ENCODE assay signal across 1 cellular context in the genomic region with DNA sequence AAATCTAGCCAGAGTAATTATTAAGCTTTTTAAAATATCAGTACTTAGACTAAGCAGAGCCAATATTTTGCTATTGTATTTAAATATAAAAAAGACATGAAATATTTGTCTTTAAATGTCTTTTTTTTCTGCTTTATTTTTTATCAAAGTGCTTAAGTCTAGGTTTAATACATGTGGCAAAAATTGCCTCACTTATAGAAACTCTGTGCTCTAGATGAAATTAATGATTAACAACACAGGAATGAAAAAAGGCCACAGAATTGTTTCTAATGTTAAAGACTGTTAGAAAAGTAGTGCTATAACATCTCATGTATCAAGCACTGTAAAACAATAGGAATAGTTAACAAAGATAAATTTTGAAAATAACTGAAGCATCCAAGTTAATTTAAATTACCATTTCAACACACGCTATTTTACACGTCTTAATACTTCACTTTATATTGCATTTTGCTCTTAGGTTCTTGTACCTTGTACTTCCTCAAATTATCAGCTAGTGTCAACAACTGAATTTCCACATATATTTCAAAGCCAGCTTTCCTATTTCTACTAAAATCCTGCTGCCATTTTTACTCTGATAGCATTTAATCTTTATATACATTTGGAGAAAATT.
TF ChIP-seq lines count a peak whose summit lies in the region.

No MANE protein-coding gene starts in this region.

TF ChIP-seq in HepG2, 621 proteins besides CTCF, POLR2A, EP300 and RAD21 (continued from another document and continues in another):
- TF ChIP-seq, protein P1, sequence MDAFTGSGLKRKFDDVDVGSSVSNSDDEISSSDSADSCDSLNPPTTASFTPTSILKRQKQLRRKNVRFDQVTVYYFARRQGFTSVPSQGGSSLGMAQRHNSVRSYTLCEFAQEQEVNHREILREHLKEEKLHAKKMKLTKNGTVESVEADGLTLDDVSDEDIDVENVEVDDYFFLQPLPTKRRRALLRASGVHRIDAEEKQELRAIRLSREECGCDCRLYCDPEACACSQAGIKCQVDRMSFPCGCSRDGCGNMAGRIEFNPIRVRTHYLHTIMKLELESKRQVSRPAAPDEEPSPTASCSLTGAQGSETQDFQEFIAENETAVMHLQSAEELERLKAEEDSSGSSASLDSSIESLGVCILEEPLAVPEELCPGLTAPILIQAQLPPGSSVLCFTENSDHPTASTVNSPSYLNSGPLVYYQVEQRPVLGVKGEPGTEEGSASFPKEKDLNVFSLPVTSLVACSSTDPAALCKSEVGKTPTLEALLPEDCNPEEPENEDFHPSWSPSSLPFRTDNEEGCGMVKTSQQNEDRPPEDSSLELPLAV (CRISPR knock-in tag; conservative IDR thresholded peaks at IDR 0.05; ENCODE audit: low read depth): no peak
- TF ChIP-seq SOX6 (IDR thresholded peaks at IDR 0.05) (no peak), SOX6 (CRISPR knock-in tag; IDR thresholded peaks at IDR 0.05) (no peak), ZBTB7B (CRISPR knock-in tag; IDR thresholded peaks at IDR 0.05) (no peak), ESRRA (CRISPR knock-in tag; IDR thresholded peaks at IDR 0.05; ENCODE audit: low read depth) (no peak), MIXL1 (CRISPR knock-in tag; IDR thresholded peaks at IDR 0.05) (peak; percentile 73), ZNF354B (CRISPR knock-in tag; IDR thresholded peaks at IDR 0.05) (no peak), RFX5 (IDR thresholded peaks at IDR 0.05; ENCODE audit: low read depth, low read length) (no peak), CCDC6 (CRISPR knock-in tag; IDR thresholded peaks at IDR 0.05) (no peak), U2AF2 (IDR thresholded peaks at IDR 0.05; ENCODE audit: low read depth, low read length) (no peak), NCOA2 (CRISPR knock-in tag; IDR thresholded peaks at IDR 0.05) (peak; percentile 64), STAT5B (CRISPR knock-in tag; IDR thresholded peaks at IDR 0.05) (no peak), HNRNPUL1 (IDR thresholded peaks at IDR 0.05; ENCODE audit: low read depth, low read length) (peak; percentile 96), ZNF772 (CRISPR knock-in tag; IDR thresholded peaks at IDR 0.05) (no peak), PAWR (CRISPR knock-in tag; IDR thresholded peaks at IDR 0.05; ENCODE audit: borderline replicate concordance) (no peak), PAX8 (CRISPR knock-in tag; IDR thresholded peaks at IDR 0.05; ENCODE audit: borderline replicate concordance) (no peak), SRSF4 (IDR thresholded peaks at IDR 0.05; ENCODE audit: low read depth, low read length, poor library complexity, severe bottlenecking) (no peak), ZNF780A (CRISPR knock-in tag; IDR thresholded peaks at IDR 0.05) (no peak), ZNF205 (CRISPR knock-in tag; IDR thresholded peaks at IDR 0.05) (no peak), ZNF547 (CRISPR knock-in tag; IDR thresholded peaks at IDR 0.05) (no peak), SIN3A (IDR thresholded peaks at IDR 0.05; ENCODE audit: borderline replicate concordance, low read depth, low read length) (no peak), ZNF543 (CRISPR knock-in tag; IDR thresholded peaks at IDR 0.05) (no peak), DMAP1 (CRISPR knock-in tag; IDR thresholded peaks at IDR 0.05) (no peak), BCL6 (CRISPR knock-in tag; IDR thresholded peaks at IDR 0.05) (0 out of 2 replicates have a peak, but pooled peaks have one; percentile 11), FOXA3 (CRISPR knock-in tag; IDR thresholded peaks at IDR 0.05) (peak; percentile 77), KLF16 (CRISPR knock-in tag; IDR thresholded peaks at IDR 0.05) (no peak), ASH2L (IDR thresholded peaks at IDR 0.05; ENCODE audit: insufficient read length, low read depth, low read length) (peak; percentile 82), HOXD1 (CRISPR knock-in tag; IDR thresholded peaks at IDR 0.05) (no peak), ZNF83 (CRISPR knock-in tag; IDR thresholded peaks at IDR 0.05; ENCODE audit: borderline replicate concordance) (no peak), TAF1 (CRISPR knock-in tag; IDR thresholded peaks at IDR 0.05) (no peak), ELF1 (CRISPR knock-in tag; IDR thresholded peaks at IDR 0.05) (no peak), ZNF235 (CRISPR knock-in tag; IDR thresholded peaks at IDR 0.05; ENCODE audit: borderline replicate concordance) (no peak), NRL (CRISPR knock-in tag; IDR thresholded peaks at IDR 0.05; ENCODE audit: borderline replicate concordance) (no peak), PAF1 (CRISPR knock-in tag; IDR thresholded peaks at IDR 0.05) (no peak)
- TF ChIP-seq, protein P2, sequence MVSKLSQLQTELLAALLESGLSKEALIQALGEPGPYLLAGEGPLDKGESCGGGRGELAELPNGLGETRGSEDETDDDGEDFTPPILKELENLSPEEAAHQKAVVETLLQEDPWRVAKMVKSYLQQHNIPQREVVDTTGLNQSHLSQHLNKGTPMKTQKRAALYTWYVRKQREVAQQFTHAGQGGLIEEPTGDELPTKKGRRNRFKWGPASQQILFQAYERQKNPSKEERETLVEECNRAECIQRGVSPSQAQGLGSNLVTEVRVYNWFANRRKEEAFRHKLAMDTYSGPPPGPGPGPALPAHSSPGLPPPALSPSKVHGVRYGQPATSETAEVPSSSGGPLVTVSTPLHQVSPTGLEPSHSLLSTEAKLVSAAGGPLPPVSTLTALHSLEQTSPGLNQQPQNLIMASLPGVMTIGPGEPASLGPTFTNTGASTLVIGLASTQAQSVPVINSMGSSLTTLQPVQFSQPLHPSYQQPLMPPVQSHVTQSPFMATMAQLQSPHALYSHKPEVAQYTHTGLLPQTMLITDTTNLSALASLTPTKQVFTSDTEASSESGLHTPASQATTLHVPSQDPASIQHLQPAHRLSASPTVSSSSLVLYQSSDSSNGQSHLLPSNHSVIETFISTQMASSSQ (IDR thresholded peaks at IDR 0.05; ENCODE audit: low read depth): peak; percentile 79
- TF ChIP-seq, protein P2 (CRISPR knock-in tag; IDR thresholded peaks at IDR 0.05; ENCODE audit: borderline replicate concordance): peak; percentile 47; the same call in 1 of the 2 replicates
- TF ChIP-seq, protein P3, sequence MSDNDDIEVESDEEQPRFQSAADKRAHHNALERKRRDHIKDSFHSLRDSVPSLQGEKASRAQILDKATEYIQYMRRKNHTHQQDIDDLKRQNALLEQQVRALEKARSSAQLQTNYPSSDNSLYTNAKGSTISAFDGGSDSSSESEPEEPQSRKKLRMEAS (IDR thresholded peaks at IDR 0.05): no peak
- TF ChIP-seq, protein P4, sequence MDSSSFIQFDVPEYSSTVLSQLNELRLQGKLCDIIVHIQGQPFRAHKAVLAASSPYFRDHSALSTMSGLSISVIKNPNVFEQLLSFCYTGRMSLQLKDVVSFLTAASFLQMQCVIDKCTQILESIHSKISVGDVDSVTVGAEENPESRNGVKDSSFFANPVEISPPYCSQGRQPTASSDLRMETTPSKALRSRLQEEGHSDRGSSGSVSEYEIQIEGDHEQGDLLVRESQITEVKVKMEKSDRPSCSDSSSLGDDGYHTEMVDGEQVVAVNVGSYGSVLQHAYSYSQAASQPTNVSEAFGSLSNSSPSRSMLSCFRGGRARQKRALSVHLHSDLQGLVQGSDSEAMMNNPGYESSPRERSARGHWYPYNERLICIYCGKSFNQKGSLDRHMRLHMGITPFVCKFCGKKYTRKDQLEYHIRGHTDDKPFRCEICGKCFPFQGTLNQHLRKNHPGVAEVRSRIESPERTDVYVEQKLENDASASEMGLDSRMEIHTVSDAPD (CRISPR knock-in tag; IDR thresholded peaks at IDR 0.05): no peak
- TF ChIP-seq, protein P5, sequence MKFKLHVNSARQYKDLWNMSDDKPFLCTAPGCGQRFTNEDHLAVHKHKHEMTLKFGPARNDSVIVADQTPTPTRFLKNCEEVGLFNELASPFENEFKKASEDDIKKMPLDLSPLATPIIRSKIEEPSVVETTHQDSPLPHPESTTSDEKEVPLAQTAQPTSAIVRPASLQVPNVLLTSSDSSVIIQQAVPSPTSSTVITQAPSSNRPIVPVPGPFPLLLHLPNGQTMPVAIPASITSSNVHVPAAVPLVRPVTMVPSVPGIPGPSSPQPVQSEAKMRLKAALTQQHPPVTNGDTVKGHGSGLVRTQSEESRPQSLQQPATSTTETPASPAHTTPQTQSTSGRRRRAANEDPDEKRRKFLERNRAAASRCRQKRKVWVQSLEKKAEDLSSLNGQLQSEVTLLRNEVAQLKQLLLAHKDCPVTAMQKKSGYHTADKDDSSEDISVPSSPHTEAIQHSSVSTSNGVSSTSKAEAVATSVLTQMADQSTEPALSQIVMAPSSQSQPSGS (CRISPR knock-in tag; IDR thresholded peaks at IDR 0.05): no peak
- TF ChIP-seq, protein P6, sequence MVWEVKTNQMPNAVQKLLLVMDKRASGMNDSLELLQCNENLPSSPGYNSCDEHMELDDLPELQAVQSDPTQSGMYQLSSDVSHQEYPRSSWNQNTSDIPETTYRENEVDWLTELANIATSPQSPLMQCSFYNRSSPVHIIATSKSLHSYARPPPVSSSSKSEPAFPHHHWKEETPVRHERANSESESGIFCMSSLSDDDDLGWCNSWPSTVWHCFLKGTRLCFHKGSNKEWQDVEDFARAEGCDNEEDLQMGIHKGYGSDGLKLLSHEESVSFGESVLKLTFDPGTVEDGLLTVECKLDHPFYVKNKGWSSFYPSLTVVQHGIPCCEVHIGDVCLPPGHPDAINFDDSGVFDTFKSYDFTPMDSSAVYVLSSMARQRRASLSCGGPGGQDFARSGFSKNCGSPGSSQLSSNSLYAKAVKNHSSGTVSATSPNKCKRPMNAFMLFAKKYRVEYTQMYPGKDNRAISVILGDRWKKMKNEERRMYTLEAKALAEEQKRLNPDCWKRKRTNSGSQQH (CRISPR knock-in tag; IDR thresholded peaks at IDR 0.05; ENCODE audit: low read depth): no peak
- TF ChIP-seq, protein P7, sequence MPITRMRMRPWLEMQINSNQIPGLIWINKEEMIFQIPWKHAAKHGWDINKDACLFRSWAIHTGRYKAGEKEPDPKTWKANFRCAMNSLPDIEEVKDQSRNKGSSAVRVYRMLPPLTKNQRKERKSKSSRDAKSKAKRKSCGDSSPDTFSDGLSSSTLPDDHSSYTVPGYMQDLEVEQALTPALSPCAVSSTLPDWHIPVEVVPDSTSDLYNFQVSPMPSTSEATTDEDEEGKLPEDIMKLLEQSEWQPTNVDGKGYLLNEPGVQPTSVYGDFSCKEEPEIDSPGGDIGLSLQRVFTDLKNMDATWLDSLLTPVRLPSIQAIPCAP (CRISPR knock-in tag; IDR thresholded peaks at IDR 0.05; ENCODE audit: low read depth): no peak
- TF ChIP-seq, protein P8, sequence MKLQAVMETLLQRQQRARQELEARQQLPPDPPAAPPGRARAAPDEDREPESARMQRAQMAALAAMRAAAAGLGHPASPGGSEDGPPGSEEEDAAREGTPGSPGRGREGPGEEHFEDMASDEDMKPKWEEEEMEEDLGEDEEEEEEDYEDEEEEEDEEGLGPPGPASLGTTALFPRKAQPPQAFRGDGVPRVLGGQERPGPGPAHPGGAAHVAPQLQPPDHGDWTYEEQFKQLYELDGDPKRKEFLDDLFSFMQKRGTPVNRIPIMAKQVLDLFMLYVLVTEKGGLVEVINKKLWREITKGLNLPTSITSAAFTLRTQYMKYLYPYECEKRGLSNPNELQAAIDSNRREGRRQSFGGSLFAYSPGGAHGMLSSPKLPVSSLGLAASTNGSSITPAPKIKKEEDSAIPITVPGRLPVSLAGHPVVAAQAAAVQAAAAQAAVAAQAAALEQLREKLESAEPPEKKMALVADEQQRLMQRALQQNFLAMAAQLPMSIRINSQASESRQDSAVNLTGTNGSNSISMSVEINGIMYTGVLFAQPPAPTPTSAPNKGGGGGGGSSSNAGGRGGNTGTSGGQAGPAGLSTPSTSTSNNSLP (IDR thresholded peaks at IDR 0.05; ENCODE audit: low read depth, low read length): 0 out of 2 replicates have a peak, but pooled peaks have one; percentile 36
- TF ChIP-seq, protein P9, sequence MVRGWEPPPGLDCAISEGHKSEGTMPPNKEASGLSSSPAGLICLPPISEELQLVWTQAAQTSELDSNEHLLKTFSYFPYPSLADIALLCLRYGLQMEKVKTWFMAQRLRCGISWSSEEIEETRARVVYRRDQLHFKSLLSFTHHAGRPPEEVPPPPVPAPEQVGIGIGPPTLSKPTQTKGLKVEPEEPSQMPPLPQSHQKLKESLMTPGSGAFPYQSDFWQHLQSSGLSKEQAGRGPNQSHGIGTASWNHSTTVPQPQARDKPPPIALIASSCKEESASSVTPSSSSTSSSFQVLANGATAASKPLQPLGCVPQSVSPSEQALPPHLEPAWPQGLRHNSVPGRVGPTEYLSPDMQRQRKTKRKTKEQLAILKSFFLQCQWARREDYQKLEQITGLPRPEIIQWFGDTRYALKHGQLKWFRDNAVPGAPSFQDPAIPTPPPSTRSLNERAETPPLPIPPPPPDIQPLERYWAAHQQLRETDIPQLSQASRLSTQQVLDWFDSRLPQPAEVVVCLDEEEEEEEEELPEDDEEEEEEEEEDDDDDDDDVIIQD (CRISPR knock-in tag; IDR thresholded peaks at IDR 0.05; ENCODE audit: low read depth): peak; percentile 76; the same call in 1 of the 2 replicates
- TF ChIP-seq, protein P10, sequence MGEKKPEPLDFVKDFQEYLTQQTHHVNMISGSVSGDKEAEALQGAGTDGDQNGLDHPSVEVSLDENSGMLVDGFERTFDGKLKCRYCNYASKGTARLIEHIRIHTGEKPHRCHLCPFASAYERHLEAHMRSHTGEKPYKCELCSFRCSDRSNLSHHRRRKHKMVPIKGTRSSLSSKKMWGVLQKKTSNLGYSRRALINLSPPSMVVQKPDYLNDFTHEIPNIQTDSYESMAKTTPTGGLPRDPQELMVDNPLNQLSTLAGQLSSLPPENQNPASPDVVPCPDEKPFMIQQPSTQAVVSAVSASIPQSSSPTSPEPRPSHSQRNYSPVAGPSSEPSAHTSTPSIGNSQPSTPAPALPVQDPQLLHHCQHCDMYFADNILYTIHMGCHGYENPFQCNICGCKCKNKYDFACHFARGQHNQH (CRISPR knock-in tag; IDR thresholded peaks at IDR 0.05): no peak
